ENCODE assay signal across 15 cellular contexts in genomic region chr11:23311986-23312940, GRCh38.
A peak's percentile ranks its signal among the peaks of the same experiment; 100 is the strongest.
DNase-seq lines count a peak whose midpoint lies in the region; ATAC-seq and TF ChIP-seq lines count a peak whose summit lies in the region.
"Had no signal": no experiment of that assay in that cellular context is flagged by ENCODE, and none has a peak within 500 bp of the region (broad histone marks: within the 10 kb centered on the region; RNA-seq: fewer than 3 reads in every experiment).

No MANE protein-coding gene starts in this region.

- no peaks in the 10 kb centered on the region for H3K36me3 ChIP-seq in mesenchymal stem cell (ENCODE audit: control insufficient read depth in 1 of 2, insufficient read depth in 2 of 2, low read depth in 1 of 2, low read length in 2 of 2)
- H3K36me3 ChIP-seq in CD8-positive, alpha-beta memory T cell (ENCODE audit: insufficient read depth, low read length): no peaks in the 10 kb centered on the region

- no peak overlapping the region for H3K14ac ChIP-seq in mesenchymal stem cell (ENCODE audit: low read length in 2 of 2)

- no peak overlapping the region for H3K18ac ChIP-seq in mesenchymal stem cell (ENCODE audit: low read depth in 1 of 2, low read length in 2 of 2)

- no peak overlapping the region for H4K8ac ChIP-seq in mesenchymal stem cell (ENCODE audit: low read length)

- CTCF ChIA-PET in CD8-positive, alpha-beta memory T cell (lab: Charles Lee): no interaction called here

- H3K4ac ChIP-seq in mesenchymal stem cell (ENCODE audit: low read depth in 1 of 2, low read length in 2 of 2): no peak overlapping the region

- H2BK5ac ChIP-seq in mesenchymal stem cell (ENCODE audit: low read depth, low read length, poor library complexity, severe bottlenecking): no peak overlapping the region

- H3K27ac Mint-ChIP-seq in CD8-positive, alpha-beta memory T cell: no peak overlapping the region
- H3K27ac Mint-ChIP-seq in natural killer cell treated with Interleukin-12 subunit alpha and Interleukin-12 subunit beta and Interleukin-15 and Interleukin-18, amount 100 ng/mL, for 72 hours: no peak overlapping the region
- H3K27ac Mint-ChIP-seq: CD4-positive, alpha-beta memory T cell; memory B cell; progenitor cell of endocrine pancreas; stimulated activated naive CD8-positive, alpha-beta T cell treated with anti-CD3 and anti-CD28 coated beads, Interleukin-15, Interleukin-2, amounts not matched to agents 100 ng/mL and 50 ng/mL, for 24 hours had no signal

- H2BK15ac ChIP-seq in mesenchymal stem cell (ENCODE audit: low read depth, poor library complexity, severe bottlenecking): no peak overlapping the region

- H3K79me1 ChIP-seq in mesenchymal stem cell (replicated peaks; ENCODE audit: low read length, poor library complexity, severe bottlenecking): no peaks in the 10 kb centered on the region

- peaks cover 3% of the 10 kb centered on the region for H3K9me3 ChIP-seq in mesenchymal stem cell (ENCODE audit: control insufficient read depth, low read length)
- no peaks in the 10 kb centered on the region for H3K9me3 ChIP-seq in CD8-positive, alpha-beta memory T cell (ENCODE audit: low read length)

- H4K91ac ChIP-seq in mesenchymal stem cell (ENCODE audit: low read length): no peak overlapping the region

- no peak overlapping the region for H3K27ac ChIP-seq in mesenchymal stem cell (ENCODE audit: low read length, poor library complexity, severe bottlenecking)
- H3K27ac ChIP-seq in CD8-positive, alpha-beta memory T cell (ENCODE audit: low read depth, low read length): no peak overlapping the region

- no peaks in the 10 kb centered on the region for H3K36me3 Mint-ChIP-seq in CD8-positive, alpha-beta memory T cell
- no peaks in the 10 kb centered on the region for H3K36me3 Mint-ChIP-seq in natural killer cell treated with Interleukin-12 subunit alpha and Interleukin-12 subunit beta and Interleukin-15 and Interleukin-18, amount 100 ng/mL, for 72 hours
- H3K36me3 Mint-ChIP-seq: CD4-positive, alpha-beta memory T cell; memory B cell had no signal

- H3K23ac ChIP-seq in mesenchymal stem cell (ENCODE audit: low read length in 2 of 2): no peak overlapping the region

- in situ Hi-C loops in astrocyte of the spinal cord (cut with HindIII; ENCODE audit: low sequenced_read_pairs): no loop called here

- 89% methylated on average over 1 of the region's 5 CpGs for WGBS in mesenchymal stem cell

- H3K9ac ChIP-seq in mesenchymal stem cell (ENCODE audit: low read length): no peak overlapping the region

- no peak overlapping the region for H2AFZ ChIP-seq in mesenchymal stem cell (ENCODE audit: low read depth, low read length)

- ATAC-seq in natural killer cell treated with Interleukin-12 subunit alpha and Interleukin-12 subunit beta and Interleukin-15 and Interleukin-18, amount 100 ng/mL, for 72 hours: no peak

- H3K4me3 ChIP-seq in astrocyte of the spinal cord (ENCODE audit: low read depth, low read length) (no peak overlapping the region), mesenchymal stem cell (ENCODE audit: insufficient read depth in 1 of 2, low read depth in 1 of 2, low read length in 2 of 2) (no peak overlapping the region)
- H3K4me3 ChIP-seq in CD8-positive, alpha-beta memory T cell (ENCODE audit: low read length): no peak overlapping the region

- no peak overlapping the region for H2BK12ac ChIP-seq in mesenchymal stem cell (ENCODE audit: low read length in 2 of 2)

- DNase-seq in DMS53 (lab: John Stamatoyannopoulos, UW): peak; percentile 82
- DNase-seq in HT-29 (ENCODE audit: low spot score): peak; percentile 37
- DNase-seq in astrocyte of the spinal cord (ENCODE audit: low read depth, low spot score): peak; percentile 75
- DNase-seq in mesenchymal stem cell: peak; percentile 79
- no peak for DNase-seq in posterior vena cava (ENCODE audit: low spot score)
- no peak for DNase-seq in NCI-H446 (lab: John Stamatoyannopoulos, UW)
- no peak for DNase-seq in CD8-positive, alpha-beta memory T cell
- DNase-seq in natural killer cell treated with Interleukin-12 subunit alpha and Interleukin-12 subunit beta and Interleukin-15 and Interleukin-18, amount 100 ng/mL, for 72 hours (ENCODE audit: low spot score): no peak
- DNase-seq: CD4-positive, alpha-beta memory T cell; NCI-H2107; RPMI8226; stimulated activated CD4-positive, alpha-beta T cell treated with anti-CD3 and anti-CD28 coated beads, Interleukin-4, amount 100 ng/mL, for 4 hours had no signal

- POLR2A ChIA-PET in CD8-positive, alpha-beta memory T cell (lab: Charles Lee): no interaction called here

- H3K9me3 Mint-ChIP-seq in CD8-positive, alpha-beta memory T cell: peaks cover 0 to 37% (median 12%) of the 10 kb centered on the region in 5 donors
- peaks cover 2% of the 10 kb centered on the region for H3K9me3 Mint-ChIP-seq in natural killer cell treated with Interleukin-12 subunit alpha and Interleukin-12 subunit beta and Interleukin-15 and Interleukin-18, amount 100 ng/mL, for 72 hours

- H2AK5ac ChIP-seq in mesenchymal stem cell (ENCODE audit: low read length, severe bottlenecking): no peak overlapping the region

- no peaks in the 10 kb centered on the region for H3K27me3 ChIP-seq in mesenchymal stem cell (ENCODE audit: control insufficient read depth in 1 of 2, insufficient read depth in 1 of 2, low read length in 2 of 2)
- H3K27me3 ChIP-seq in CD8-positive, alpha-beta memory T cell (ENCODE audit: insufficient read depth, low read length, poor library complexity, severe bottlenecking): no peaks in the 10 kb centered on the region

- no peaks in the 10 kb centered on the region for H3K4me1 ChIP-seq in mesenchymal stem cell (ENCODE audit: control insufficient read depth, insufficient read depth, low read depth, low read length)
- no peaks in the 10 kb centered on the region for H3K4me1 ChIP-seq in CD8-positive, alpha-beta memory T cell (ENCODE audit: insufficient read depth, low read length)

- H3K4me1 Mint-ChIP-seq in CD8-positive, alpha-beta memory T cell: no peaks in the 10 kb centered on the region
- no peaks in the 10 kb centered on the region for H3K4me1 Mint-ChIP-seq in natural killer cell treated with Interleukin-12 subunit alpha and Interleukin-12 subunit beta and Interleukin-15 and Interleukin-18, amount 100 ng/mL, for 72 hours (ENCODE audit: low read depth in 2 of 2)
- H3K4me1 Mint-ChIP-seq: CD4-positive, alpha-beta memory T cell; memory B cell had no signal

- no peak overlapping the region for H3K4me3 Mint-ChIP-seq in CD8-positive, alpha-beta memory T cell
- no peak overlapping the region for H3K4me3 Mint-ChIP-seq in natural killer cell treated with Interleukin-12 subunit alpha and Interleukin-12 subunit beta and Interleukin-15 and Interleukin-18, amount 100 ng/mL, for 72 hours
- H3K4me3 Mint-ChIP-seq: CD4-positive, alpha-beta memory T cell; memory B cell; stimulated activated naive CD8-positive, alpha-beta T cell treated with anti-CD3 and anti-CD28 coated beads, Interleukin-15, Interleukin-2, amounts not matched to agents 100 ng/mL and 50 ng/mL, for 24 hours had no signal

- no peak overlapping the region for H3K4me2 ChIP-seq in mesenchymal stem cell (ENCODE audit: low read length, poor library complexity, severe bottlenecking)

- no peak overlapping the region for H2BK120ac ChIP-seq in mesenchymal stem cell (ENCODE audit: low read depth, low read length)

- intact Hi-C loops in posterior vena cava (cut with DNase I): no loop called here

- no peaks in the 10 kb centered on the region for H3K27me3 Mint-ChIP-seq in CD8-positive, alpha-beta memory T cell
- H3K27me3 Mint-ChIP-seq in natural killer cell treated with Interleukin-12 subunit alpha and Interleukin-12 subunit beta and Interleukin-15 and Interleukin-18, amount 100 ng/mL, for 72 hours: no peaks in the 10 kb centered on the region
- H3K27me3 Mint-ChIP-seq: CD4-positive, alpha-beta memory T cell; memory B cell; progenitor cell of endocrine pancreas; stimulated activated naive CD8-positive, alpha-beta T cell treated with anti-CD3 and anti-CD28 coated beads, Interleukin-15, Interleukin-2, amounts not matched to agents 100 ng/mL and 50 ng/mL, for 24 hours had no signal

- no peak for TF ChIP-seq CTCF in astrocyte of the spinal cord (IDR thresholded peaks at IDR 0.05; ENCODE audit: low read depth, low read length)

Comparison
In these comparisons a context has a peak if more than half of its experiments do, and no peak if none do; other contexts are left out.
1. DNase-seq: peak in DMS53 (single experiment), HT-29 (single experiment), astrocyte of the spinal cord (single experiment) and mesenchymal stem cell (single experiment); none in posterior vena cava (single experiment), NCI-H446 (0 of 2), CD8-positive, alpha-beta memory T cell (0 of 5) and natural killer cell treated with Interleukin-12 subunit alpha and Interleukin-12 subunit beta and Interleukin-15 and Interleukin-18, amount 100 ng/mL, for 72 hours (single experiment).